10 cellular contexts compared by ENCODE assay signal in the genomic region with DNA sequence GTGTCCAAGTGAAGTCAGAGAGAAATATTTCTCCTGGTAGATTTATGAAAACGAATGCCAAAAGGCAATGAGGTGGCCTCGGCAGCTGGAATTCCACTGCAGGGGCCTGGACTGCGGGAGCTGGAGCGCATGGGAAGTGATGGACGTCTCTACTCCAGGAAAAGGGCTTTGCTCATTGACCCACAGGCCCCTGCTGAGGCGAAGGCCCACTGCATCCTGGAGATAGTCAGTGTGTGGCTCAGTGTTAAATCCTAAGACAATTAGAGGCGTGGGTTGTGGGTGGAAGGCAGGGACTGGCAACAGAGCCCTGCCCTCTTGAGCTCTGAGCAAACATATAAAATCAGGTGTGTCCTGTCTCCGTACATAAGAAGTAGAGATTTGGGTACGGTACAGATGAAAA.
"Had no signal": no experiment of that assay in that cellular context is flagged by ENCODE, and none has a peak within 500 bp of the region (broad histone marks: within the 10 kb centered on the region; RNA-seq: fewer than 3 reads in every experiment).

No MANE protein-coding gene starts in this region.

- H3K4me1 Mint-ChIP-seq: activated naive CD8-positive, alpha-beta T cell treated with anti-CD3 and anti-CD28 coated beads, Interleukin-2, amount 50 U/mL, for 24 hours had no signal

- ATAC-seq: activated naive CD8-positive, alpha-beta T cell treated with anti-CD3 and anti-CD28 coated beads, Interleukin-2, amount 50 U/mL, for 24 hours; effector memory CD8-positive, alpha-beta T cell had no signal

- H3K27ac Mint-ChIP-seq: activated naive CD8-positive, alpha-beta T cell treated with anti-CD3 and anti-CD28 coated beads, Interleukin-2, amount 50 U/mL, for 24 hours; effector memory CD8-positive, alpha-beta T cell had no signal

- H3K4me3 ChIP-seq: coronary artery had no signal

- H3K27ac ChIP-seq: coronary artery, parathyroid adenoma had no signal

- DNase-seq: activated CD4-positive, alpha-beta T cell treated with anti-CD3 and anti-CD28 coated beads for 48 hours; activated naive CD4-positive, alpha-beta T cell treated with Interleukin-2 at 50 U/mL for 16 hours; activated naive CD8-positive, alpha-beta T cell treated with anti-CD3 and anti-CD28 coated beads, Interleukin-2, amount 50 U/mL, for 24 hours; effector memory CD8-positive, alpha-beta T cell; hypothalamus; stimulated activated CD4-positive, alpha-beta T cell treated with anti-CD3 and anti-CD28 coated beads, Interleukin-15, amount 100 ng/mL, for 24 hours; SW 1271 had no signal

- H3K9ac ChIP-seq: parathyroid adenoma had no signal

- H3K9me3 Mint-ChIP-seq: activated naive CD8-positive, alpha-beta T cell treated with anti-CD3 and anti-CD28 coated beads, Interleukin-2, amount 50 U/mL, for 24 hours; effector memory CD8-positive, alpha-beta T cell had no signal

- H3K4me1 ChIP-seq: parathyroid adenoma had no signal

- H3K4me3 Mint-ChIP-seq: activated naive CD8-positive, alpha-beta T cell treated with anti-CD3 and anti-CD28 coated beads, Interleukin-2, amount 50 U/mL, for 24 hours; effector memory CD8-positive, alpha-beta T cell; neural crest cell had no signal

- H3K27me3 Mint-ChIP-seq: activated naive CD8-positive, alpha-beta T cell treated with anti-CD3 and anti-CD28 coated beads, Interleukin-2, amount 50 U/mL, for 24 hours; effector memory CD8-positive, alpha-beta T cell had no signal
